21 cellular contexts compared by ENCODE assay signal in the genomic region with DNA sequence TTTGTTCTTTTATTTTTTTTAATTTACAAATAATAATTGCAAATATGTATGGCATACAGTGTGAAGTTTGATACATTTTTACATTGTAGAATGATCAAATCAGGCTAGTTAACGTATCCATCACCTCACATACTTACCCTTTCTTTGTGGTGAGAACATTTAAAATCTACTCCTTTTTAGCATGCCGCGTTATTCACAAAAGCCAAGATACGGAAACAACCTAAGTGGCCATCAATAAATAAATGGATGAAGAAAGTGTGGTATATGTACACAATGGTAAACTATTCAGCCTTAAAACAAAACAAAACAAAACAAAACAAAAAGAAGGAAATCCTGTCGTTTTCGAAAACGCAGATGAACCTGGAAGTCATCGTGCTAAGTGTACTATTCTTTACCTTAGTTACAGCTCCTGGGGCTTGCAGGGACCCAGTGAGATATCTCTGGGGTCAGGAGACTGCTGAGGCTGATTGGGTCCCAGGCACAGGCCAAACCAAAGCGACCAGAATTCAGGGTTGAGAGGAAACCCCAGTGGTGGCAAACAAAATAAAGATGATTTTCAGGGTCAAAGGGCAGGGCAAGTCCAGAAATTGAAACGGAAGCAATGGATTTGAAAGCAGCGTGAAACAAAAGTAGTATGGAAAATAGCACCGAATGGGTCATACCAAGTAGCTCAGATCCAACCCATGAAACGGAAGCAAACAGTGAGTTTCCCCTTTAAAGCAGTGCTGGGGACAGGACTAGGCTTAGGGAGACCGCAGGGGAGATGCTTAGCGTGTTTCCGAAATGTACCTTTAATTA.
"Had no signal": no experiment of that assay in that cellular context is flagged by ENCODE, and none has a peak within 500 bp of the region (broad histone marks: within the 10 kb centered on the region; RNA-seq: fewer than 3 reads in every experiment).

No MANE protein-coding gene starts in this region.

- H3K27ac ChIP-seq: colonic mucosa, neutrophil, sigmoid colon, skin epidermis, testis, tibial nerve had no signal

- H3K27me3 ChIP-seq: colonic mucosa, hepatocyte, sigmoid colon, testis, tibial nerve had no signal

- H3K4me1 ChIP-seq: colonic mucosa, sigmoid colon, testis had no signal

- DNase-seq: colonic mucosa; effector CD4-positive, alpha-beta T cell; foreskin melanocyte; head of caudate nucleus; kidney; left cardiac atrium; left ventricle myocardium superior; naive B cell; posterior cingulate gyrus; sigmoid colon; stimulated activated CD4-positive, alpha-beta T cell treated with anti-CD3 and anti-CD28 coated beads, Interleukin-2, amount 100 ng/mL, for 24 hours; stimulated activated CD4-positive, alpha-beta T cell treated with anti-CD3 and anti-CD28 coated beads, Interleukin-4, amount 100 ng/mL, for 4 hours; stimulated activated naive B cell treated with anti-CD40 and anti-IgM and Interleukin-4, amounts not matched to agents 10 μg/mL and 1 μg/mL and 100 μg/mL, for 72 hours; stimulated activated naive CD8-positive, alpha-beta T cell treated with anti-CD3 and anti-CD28 coated beads, Interleukin-15, amount 100 ng/mL, for 72 hours; testis had no signal

- H3K36me3 ChIP-seq: colonic mucosa, neutrophil, sigmoid colon, tibial nerve had no signal

- H3K27ac Mint-ChIP-seq: naive B cell; stimulated activated naive B cell treated with anti-CD40 and anti-IgM and Interleukin-4, amounts not matched to agents 10 μg/mL and 1 μg/mL and 100 μg/mL, for 72 hours had no signal

- H3K9me3 Mint-ChIP-seq: endodermal cell; stimulated activated naive CD8-positive, alpha-beta T cell treated with anti-CD3 and anti-CD28 coated beads, Interleukin-15, amount 100 ng/mL, for 72 hours had no signal

- H3K36me3 Mint-ChIP-seq: naive B cell; stimulated activated naive B cell treated with anti-CD40 and anti-IgM and Interleukin-4, amounts not matched to agents 10 μg/mL and 1 μg/mL and 100 μg/mL, for 72 hours had no signal

- H3K4me3 ChIP-seq: colonic mucosa, hepatocyte, sigmoid colon, skin epidermis, testis, tibial nerve had no signal

- H3K4me3 Mint-ChIP-seq: naive B cell; nephron; stimulated activated naive B cell treated with anti-CD40 and anti-IgM and Interleukin-4, amounts not matched to agents 10 μg/mL and 1 μg/mL and 100 μg/mL, for 72 hours; stimulated activated naive CD8-positive, alpha-beta T cell treated with anti-CD3 and anti-CD28 coated beads, Interleukin-15, amount 100 ng/mL, for 72 hours had no signal

- ATAC-seq: left cardiac atrium; left ventricle myocardium superior; stimulated activated naive B cell treated with anti-CD40 and anti-IgM and Interleukin-4, amounts not matched to agents 10 μg/mL and 1 μg/mL and 100 μg/mL, for 72 hours; stimulated activated naive CD8-positive, alpha-beta T cell treated with anti-CD3 and anti-CD28 coated beads, Interleukin-15, amount 100 ng/mL, for 72 hours had no signal

- H3K4me1 Mint-ChIP-seq: naive B cell; stimulated activated naive B cell treated with anti-CD40 and anti-IgM and Interleukin-4, amounts not matched to agents 10 μg/mL and 1 μg/mL and 100 μg/mL, for 72 hours; stimulated activated naive CD8-positive, alpha-beta T cell treated with anti-CD3 and anti-CD28 coated beads, Interleukin-15, amount 100 ng/mL, for 72 hours had no signal

- H3K27me3 Mint-ChIP-seq: stimulated activated naive CD8-positive, alpha-beta T cell treated with anti-CD3 and anti-CD28 coated beads, Interleukin-15, amount 100 ng/mL, for 72 hours had no signal

- H3K9me3 ChIP-seq: colonic mucosa, neutrophil, sigmoid colon, testis, tibial nerve had no signal
